In the genomic region with DNA sequence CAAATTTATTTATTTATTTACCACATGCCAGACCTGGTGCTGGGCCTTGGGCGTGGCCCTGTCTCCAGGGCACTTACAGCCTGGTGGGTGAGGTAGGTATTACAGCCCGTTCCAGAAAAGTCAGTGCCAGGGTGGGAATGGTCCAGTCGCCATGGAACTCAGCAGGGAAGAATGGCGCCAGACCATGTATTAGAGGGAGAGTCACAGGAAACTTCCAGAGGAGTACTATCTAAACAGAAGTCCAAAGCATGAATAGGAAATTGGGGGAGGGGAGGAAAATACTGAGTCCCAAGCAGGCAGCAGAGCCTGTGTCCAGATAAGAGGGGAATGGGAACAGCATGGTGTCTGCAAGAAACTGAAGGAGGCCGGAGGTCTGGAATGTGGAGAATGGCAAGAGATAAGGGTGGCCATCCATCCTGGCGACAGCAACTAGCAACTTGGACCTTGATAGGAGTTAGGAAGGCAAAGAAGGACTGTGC, we compare ENCODE assay signal across 9 cellular contexts. TPM values are rescaled to one million over a fixed set of nuclear protein-coding genes. Genes with fewer than 3 reads are reported as not detected.
DNase-seq lines count a peak whose midpoint lies in the region; ATAC-seq and TF ChIP-seq lines count a peak whose summit lies in the region.
"Had no signal": no experiment of that assay in that cellular context is flagged by ENCODE, and none has a peak within 500 bp of the region (broad histone marks: within the 10 kb centered on the region; RNA-seq: fewer than 3 reads in every experiment).

No MANE protein-coding gene starts in this region.

- H3K4me3 ChIP-seq in HFF-Myc (replicated peaks; ENCODE audit: low read depth, low read length), result no peak overlapping the region
- no peak overlapping the region for H3K4me3 ChIP-seq in astrocyte of the spinal cord (ENCODE audit: low read depth, low read length)

- H3K9me3 Mint-ChIP-seq in CD14-positive monocyte, result peaks cover 0 to 4% (median 2%) of the 10 kb centered on the region in 7 donors
- no peaks in the 10 kb centered on the region for H3K9me3 Mint-ChIP-seq in memory B cell

- TF ChIP-seq CTCF in CD14-positive monocyte (IDR thresholded peaks at IDR 0.05) (peak; percentile 71), HFF-Myc (IDR thresholded peaks at IDR 0.05; ENCODE audit: low read depth, low read length, missing control alignments) (peak; percentile 42), astrocyte of the spinal cord (IDR thresholded peaks at IDR 0.05; ENCODE audit: low read depth, low read length) (peak; percentile 44)

- in situ Hi-C loops in astrocyte of the spinal cord (cut with HindIII; ENCODE audit: low sequenced_read_pairs), result no loop called here

- DNase-seq in CD14-positive monocyte (ENCODE audit: low spot score) (no peak), HFF-Myc (ENCODE audit: extremely low read depth, low read depth) (no peak), astrocyte of the spinal cord (ENCODE audit: low read depth, low spot score) (no peak), memory B cell (ENCODE audit: low spot score in 2 of 2) (no peak), UCSD-AML1 (lab: John Stamatoyannopoulos, UW; ENCODE audit: unreplicated experiment) (no peak), NCI-H524 treated with DMSO at 0.1 percent for 48 hours (lab: John Stamatoyannopoulos, UW) (no peak), NCI-H128 (lab: John Stamatoyannopoulos, UW; ENCODE audit: unreplicated experiment) (no peak)
- DNase-seq: midbrain had no signal

- H3K27ac Mint-ChIP-seq in CD14-positive monocyte, result peak overlapping the region; percentile 22 to 76 (median 38)
- peak overlapping the region; percentile 39 for H3K27ac Mint-ChIP-seq in memory B cell

- H3K27me3 Mint-ChIP-seq in CD14-positive monocyte (ENCODE audit: low read depth in 3 of 3) (peaks cover 0 to 9% (median 4%) of the 10 kb centered on the region in 3 donors), memory B cell (no peaks in the 10 kb centered on the region)

- no peak overlapping the region for H3K4me3 Mint-ChIP-seq in CD14-positive monocyte
- H3K4me3 Mint-ChIP-seq in memory B cell, result peak overlapping the region; percentile 31

- H3K36me3 Mint-ChIP-seq in CD14-positive monocyte (peaks cover 61 to 86% of the 10 kb centered on the region in 2 donors), memory B cell (peaks cover 34% of the 10 kb centered on the region)

- H3K4me1 Mint-ChIP-seq in CD14-positive monocyte (peaks cover 29% of the 10 kb centered on the region), memory B cell (peaks cover 61% of the 10 kb centered on the region)

- intact Hi-C loops in CD14-positive monocyte (cut with micrococcal nuclease), result no loop called here

- ATAC-seq in memory B cell (ENCODE audit: low read depth) (peak; percentile 24), HG02870 (IDR thresholded peaks at IDR 0.05; ENCODE audit: unreplicated experiment) (no peak)

RNA-seq across cellular contexts. Expression of a gene that starts 27.0 kb away (rescaled TPM):
- polyA plus RNA-seq in CD14-positive monocyte, result 10 to 100 TPM; 10.7 to 22.8 TPM
